Comparison of ENCODE assay signal across 9 cellular contexts in genomic region chr12:116376354-116377193, GRCh38.
DNase-seq lines count a peak whose midpoint lies in the region; ATAC-seq and TF ChIP-seq lines count a peak whose summit lies in the region.
"Had no signal": no experiment of that assay in that cellular context is flagged by ENCODE, and none has a peak within 500 bp of the region (broad histone marks: within the 10 kb centered on the region; RNA-seq: fewer than 3 reads in every experiment).

No MANE protein-coding gene starts in this region.

- no peaks in the 10 kb centered on the region for H3K9me3 ChIP-seq in AG04450 (ENCODE audit: control insufficient read depth, insufficient read depth, low read length)
- H3K9me3 ChIP-seq in PC-9 (ENCODE audit: insufficient read depth, low read depth), result no peaks in the 10 kb centered on the region

- no peaks in the 10 kb centered on the region for H3K9me2 ChIP-seq in PC-9 (ENCODE audit: insufficient read depth)
- no peaks in the 10 kb centered on the region; the same call in 1 of the 2 replicates for H3K9me2 ChIP-seq in GM23338 (ENCODE audit: insufficient read depth)

- TF ChIP-seq CTCF in AG04450 (IDR thresholded peaks at IDR 0.05; ENCODE audit: low read depth, low read length) (no peak), PC-9 (conservative IDR thresholded peaks at IDR 0.05) (no peak), fibroblast of pulmonary artery (IDR thresholded peaks at IDR 0.05; ENCODE audit: low read length, missing control alignments) (no peak), GM23338 (conservative IDR thresholded peaks at IDR 0.05; ENCODE audit: low read depth in 2 of 2) (no peak)

- H3F3A ChIP-seq in PC-9 (ENCODE audit: insufficient read depth, low read depth), result peaks cover 37% of the 10 kb centered on the region
- peaks cover 14% of the 10 kb centered on the region for H3F3A ChIP-seq in GM23338 (replicated peaks; ENCODE audit: low read depth)

- H2AFZ ChIP-seq in PC-9 (peak overlapping the region; percentile 61; the same call in 1 of the 2 replicates), GM23338 (no peak overlapping the region)

- H4K20me1 ChIP-seq in PC-9 (ENCODE audit: insufficient read depth) (no peaks in the 10 kb centered on the region), GM23338 (replicated peaks; ENCODE audit: insufficient read depth) (no peaks in the 10 kb centered on the region)

- H3K27me3 ChIP-seq in AG04450 (ENCODE audit: control insufficient read depth, insufficient read depth, low read length) (no peaks in the 10 kb centered on the region), PC-9 (ENCODE audit: insufficient read depth, low read depth) (no peaks in the 10 kb centered on the region), GM23338 (ENCODE audit: insufficient read depth) (no peaks in the 10 kb centered on the region)

- POLR2A ChIA-PET in AG04450 (lab: Yijun Ruan, JAX) (interaction anchor here (0.5 to 0.6 kb wide), 3 partner anchors 14 to 324 kb away, joined by 3 to 12 read pairs (median 4); no protein-coding TSS in a partner anchor), PC-9 (lab: Charles Lee; ENCODE audit: unreplicated experiment) (interaction anchor here (0.6 kb wide), 1 partner anchor 49 kb away, joined by 7 read pairs; no protein-coding TSS in a partner anchor)

- no TSS peak for BruUV-seq in PC-9 (replicated peaks; lab: Mats Ljungman, UMichigan)

- H3K27ac ChIP-seq in AG04450 (ENCODE audit: low read depth, low read length), result peak overlapping the region; percentile 65
- peak overlapping the region; percentile 85 for H3K27ac ChIP-seq in PC-9
- no peak overlapping the region for H3K27ac ChIP-seq in GM23338 (ENCODE audit: low read depth)

- H3K9me3 Mint-ChIP-seq in GM23338, result peaks cover 7% of the 10 kb centered on the region; the same call in 2 of the 3 replicates

- CTCF ChIA-PET in AG04450 (lab: Charles Lee) (no interaction called here), PC-9 (lab: Charles Lee) (interaction anchor here (0.6 kb wide), 1 partner anchor 1993 kb away, joined by 3 read pairs; no protein-coding TSS in a partner anchor)

- no peak; the same call in 2 of the 3 replicates for ATAC-seq in GM23338

- intact Hi-C loops in PC-9 (cut with micrococcal nuclease; ENCODE audit: unreplicated experiment), result no loop called here

- H3K36me3 Mint-ChIP-seq in GM23338 (ENCODE audit: low read depth), result no peaks in the 10 kb centered on the region

- peaks cover 17% of the 10 kb centered on the region for H3K27me3 Mint-ChIP-seq in GM23338 (ENCODE audit: insufficient read depth, low read depth, poor library complexity)

- H3K79me2 ChIP-seq in PC-9 (ENCODE audit: low read depth) (no peaks in the 10 kb centered on the region), GM23338 (replicated peaks; ENCODE audit: insufficient read depth) (no peaks in the 10 kb centered on the region)

- no peaks in the 10 kb centered on the region for H3K36me3 ChIP-seq in PC-9 (ENCODE audit: low read depth)
- H3K36me3 ChIP-seq in GM23338 (ENCODE audit: insufficient read depth), result no peaks in the 10 kb centered on the region

- H3K27ac Mint-ChIP-seq in GM23338, result no peak overlapping the region

- H3K4me2 ChIP-seq in PC-9 (peak overlapping the region; percentile 74), GM23338 (no peak overlapping the region)

- H3K4me1 Mint-ChIP-seq in GM23338, result peaks cover 43% of the 10 kb centered on the region

- H3K4me3 ChIP-seq in AG04450 (ENCODE audit: low read depth, low read length) (no peak overlapping the region), PC-9 (peak overlapping the region; percentile 28; the same call in 1 of the 2 replicates), fibroblast of pulmonary artery (replicated peaks; ENCODE audit: low read depth, low read length) (no peak overlapping the region), GM23338 (no peak overlapping the region)

- H3K4me3 Mint-ChIP-seq in GM23338, result no peak overlapping the region

- no peak for DNase-seq in AG04450 (ENCODE audit: low read depth, low spot score)
- DNase-seq in HCEC 1CT, result peak; percentile 85
- DNase-seq in PC-9, result peak in 1 of 2 experiments; percentile 84
- peak; percentile 84 for DNase-seq in fibroblast of pulmonary artery (ENCODE audit: low read depth)
- DNase-seq in NCI-H526 (lab: John Stamatoyannopoulos, UW), result no peak
- no peak for DNase-seq in GM23338 (ENCODE audit: low spot score)
- DNase-seq in HuH-7 (ENCODE audit: low spot score), result no peak
- no peak for DNase-seq in GM19240 (ENCODE audit: insufficient read length, low spot score)
- DNase-seq: activated CD4-positive, CD25-positive, alpha-beta regulatory T cell had no signal

- H3K4me1 ChIP-seq in PC-9 (replicated peaks; ENCODE audit: insufficient read depth) (peaks cover 34% of the 10 kb centered on the region), GM23338 (ENCODE audit: insufficient read depth) (peaks cover 19% of the 10 kb centered on the region)

TF ChIP-seq in GM23338, 12 proteins besides CTCF, POLR2A, EP300 and RAD21 (continues in another document):
- TF ChIP-seq ZNF462 (CRISPR knock-in tag; IDR thresholded peaks at IDR 0.05), result no peak
- TF ChIP-seq STAT1 (IDR thresholded peaks at IDR 0.05; ENCODE audit: unreplicated experiment), result no peak
- no peak for TF ChIP-seq EZH2phosphoT487 (IDR thresholded peaks at IDR 0.05; ENCODE audit: unreplicated experiment)

Comparison
In these comparisons a context has a peak if more than half of its experiments do, and no peak if none do; other contexts are left out.
1. DNase-seq: peak in HCEC 1CT (single experiment) and fibroblast of pulmonary artery (single experiment); none in AG04450 (single experiment), NCI-H526 (0 of 2), GM23338 (single experiment), HuH-7 (single experiment) and GM19240 (single experiment).